19 cellular contexts compared by ENCODE assay signal in genomic region chr5:68499952-68500351, GRCh38.
A peak's percentile ranks its signal among the peaks of the same experiment; 100 is the strongest.
DNase-seq lines count a peak whose midpoint lies in the region; ATAC-seq and TF ChIP-seq lines count a peak whose summit lies in the region.
"Had no signal": no experiment of that assay in that cellular context is flagged by ENCODE, and none has a peak within 500 bp of the region (broad histone marks: within the 10 kb centered on the region; RNA-seq: fewer than 3 reads in every experiment).

No MANE protein-coding gene starts in this region.

- H3K56ac ChIP-seq in IMR-90 (ENCODE audit: extremely low read depth, insufficient read depth, low read length): no peak overlapping the region

- dilution Hi-C loops in IMR-90 (cut with HindIII; ENCODE audit: low sequenced_read_pairs, unreplicated experiment): no loop called here

- intact Hi-C loops in IMR-90 (cut with micrococcal nuclease): loop anchor here (2.0 kb wide), 1 partner anchor 63 kb away; no protein-coding TSS in a partner anchor

- H4K8ac ChIP-seq in IMR-90 (ENCODE audit: low read depth in 2 of 2, low read length in 2 of 2) (0 out of 4 replicates have a peak overlapping the region, but pooled peaks have one; percentile 18 to 38), mesenchymal stem cell (ENCODE audit: low read length) (no peak overlapping the region)

- H2BK12ac ChIP-seq in mesenchymal stem cell (ENCODE audit: low read length in 2 of 2): no peak overlapping the region

- no CpG with 5 or more reads among the region's 2 CpGs for WGBS in IMR-90 (ENCODE audit: extremely low coverage in 2 of 2, insufficient read length in 1 of 2), 2 experiments
- 69% methylated on average over 1 of the region's 2 CpGs for WGBS in mesenchymal stem cell
- 37 to 42% methylated on average over 2 of the region's 2 CpGs for WGBS in tibial nerve, 2 donors

- H2BK15ac ChIP-seq in IMR-90 (ENCODE audit: low read depth, low read length) (no peak overlapping the region; the same call in 2 of the 3 replicates), mesenchymal stem cell (ENCODE audit: low read depth, poor library complexity, severe bottlenecking) (no peak overlapping the region)

- H2BK20ac ChIP-seq in IMR-90 (ENCODE audit: low read depth, low read length): peak overlapping the region; percentile 87

- H3K4me2 ChIP-seq in IMR-90 (ENCODE audit: low read depth, low read length) (peak overlapping the region; percentile 45; the same call in 1 of the 2 replicates), mesenchymal stem cell (ENCODE audit: low read length, poor library complexity, severe bottlenecking) (no peak overlapping the region)

- H3K4me1 ChIP-seq in IMR-90 (ENCODE audit: control insufficient read depth, insufficient read depth, low read length): peaks cover 6% of the 10 kb centered on the region; the same call in 1 of the 2 replicates
- no peaks in the 10 kb centered on the region for H3K4me1 ChIP-seq in mesenchymal stem cell (ENCODE audit: control insufficient read depth, insufficient read depth, low read depth, low read length)
- peaks cover 0 to 4% (median 0%) of the 10 kb centered on the region in 4 donors for H3K4me1 ChIP-seq in tibial nerve
- H3K4me1 ChIP-seq: heart right ventricle, prostate gland had no signal

- no peak overlapping the region for H2AFZ ChIP-seq in IMR-90 (replicated peaks; ENCODE audit: low read length, poor library complexity)
- H2AFZ ChIP-seq in mesenchymal stem cell (ENCODE audit: low read depth, low read length): no peak overlapping the region

- H2AK5ac ChIP-seq in IMR-90 (ENCODE audit: low read depth, low read length) (no peak overlapping the region), mesenchymal stem cell (ENCODE audit: low read length, severe bottlenecking) (no peak overlapping the region)

- no peak overlapping the region for H3K4me3 ChIP-seq in AG09309 (ENCODE audit: control insufficient read depth, low read depth, low read length)
- no peak overlapping the region for H3K4me3 ChIP-seq in IMR-90 (ENCODE audit: insufficient read depth, low read depth, low read length)
- H3K4me3 ChIP-seq in astrocyte of the spinal cord (ENCODE audit: low read depth, low read length): no peak overlapping the region
- H3K4me3 ChIP-seq in mesenchymal stem cell (ENCODE audit: insufficient read depth in 1 of 2, low read depth in 1 of 2, low read length in 2 of 2): no peak overlapping the region
- no peak overlapping the region for H3K4me3 ChIP-seq in tibial nerve
- H3K4me3 ChIP-seq: heart right ventricle, prostate gland had no signal

- H3K9ac ChIP-seq in IMR-90 (ENCODE audit: low read depth, low read length) (no peak overlapping the region), mesenchymal stem cell (ENCODE audit: low read length) (peak overlapping the region; percentile 6)

- peak overlapping the region; percentile 48; the same call in 1 of the 2 replicates for H4K5ac ChIP-seq in IMR-90 (ENCODE audit: low read depth, low read length)

- H3K79me1 ChIP-seq in IMR-90 (ENCODE audit: low read depth in 1 of 2, low read length in 2 of 2) (no peaks in the 10 kb centered on the region), mesenchymal stem cell (replicated peaks; ENCODE audit: low read length, poor library complexity, severe bottlenecking) (no peaks in the 10 kb centered on the region)

- H3K9me3 ChIP-seq in IMR-90 (ENCODE audit: control insufficient read depth, insufficient read depth, low read length): peaks cover 5% of the 10 kb centered on the region
- H3K9me3 ChIP-seq in mesenchymal stem cell (ENCODE audit: control insufficient read depth, low read length): peaks cover 3% of the 10 kb centered on the region
- H3K9me3 ChIP-seq in tibial nerve: peaks cover 0 to 22% (median 0%) of the 10 kb centered on the region in 4 donors
- H3K9me3 ChIP-seq: prostate gland had no signal

- H2AK9ac ChIP-seq in IMR-90 (replicated peaks; ENCODE audit: low read depth, low read length, poor library complexity): no peak overlapping the region

- H3K18ac ChIP-seq in IMR-90 (ENCODE audit: low read depth, low read length): peak overlapping the region; percentile 72; the same call in 1 of the 2 replicates
- no peak overlapping the region for H3K18ac ChIP-seq in mesenchymal stem cell (ENCODE audit: low read depth in 1 of 2, low read length in 2 of 2)

- peak; percentile 70 for ATAC-seq in IMR-90 (ENCODE audit: low read depth)
- ATAC-seq in GM21528 (IDR thresholded peaks at IDR 0.05; ENCODE audit: low FRiP score, unreplicated experiment): no peak
- no peak for ATAC-seq in GM21717 (IDR thresholded peaks at IDR 0.05; ENCODE audit: unreplicated experiment)
- ATAC-seq: activated CD4-positive, alpha-beta T cell treated with anti-CD3 and anti-CD28 coated beads for 36 hours; activated T-cell treated with anti-CD3 and anti-CD28 coated beads, Interleukin-2, amount 50 U/mL, for 4 hours; heart right ventricle had no signal

- in situ Hi-C loops in IMR-90 (cut with MboI; ENCODE audit: low sequenced_read_pairs): no loop called here
- in situ Hi-C loops in astrocyte of the spinal cord (cut with HindIII; ENCODE audit: low sequenced_read_pairs): no loop called here

- H3K14ac ChIP-seq in IMR-90 (replicated peaks; ENCODE audit: low read depth, low read length): no peak overlapping the region
- H3K14ac ChIP-seq in mesenchymal stem cell (ENCODE audit: low read length in 2 of 2): no peak overlapping the region

- peak; percentile 44 for DNase-seq in AG09309 (ENCODE audit: low read depth)
- DNase-seq in IMR-90: peak; percentile 81
- peak; percentile 5 for DNase-seq in astrocyte of the spinal cord (ENCODE audit: low read depth, low spot score)
- DNase-seq in mesenchymal stem cell: no peak
- DNase-seq in tibial nerve (ENCODE audit: low spot score in 2 of 2): no peak
- DNase-seq in SW480 (ENCODE audit: low spot score): no peak
- DNase-seq: activated CD4-positive, alpha-beta T cell treated with anti-CD3 and anti-CD28 coated beads for 36 hours; activated naive CD4-positive, alpha-beta T cell; activated T-cell treated with anti-CD3 and anti-CD28 coated beads, Interleukin-2, amount 50 U/mL, for 4 hours; amygdala; CD4-positive, CD25-positive, alpha-beta regulatory T cell; heart right ventricle; MV-4-11; NCI-H146; NCI-H510A treated with DMSO at 0.1 percent for 48 hours; stimulated activated CD8-positive, alpha-beta memory T cell treated with anti-CD3 and anti-CD28 coated beads, Interleukin-4, amount 100 ng/mL, for 48 hours had no signal

- H4K20me1 ChIP-seq in IMR-90 (ENCODE audit: insufficient read depth, low read length): no peaks in the 10 kb centered on the region

- no peak for TF ChIP-seq EP300 in tibial nerve (IDR thresholded peaks at IDR 0.05)

- POLR2A ChIA-PET in IMR-90 (lab: Charles Lee; ENCODE audit: unreplicated experiment): no interaction called here

- H2BK5ac ChIP-seq in IMR-90 (ENCODE audit: low read depth, low read length, poor library complexity, severe bottlenecking): peak overlapping the region; percentile 78
- H2BK5ac ChIP-seq in mesenchymal stem cell (ENCODE audit: low read depth, low read length, poor library complexity, severe bottlenecking): no peak overlapping the region

- TF ChIP-seq POLR2A in IMR-90 (IDR thresholded peaks at IDR 0.05; ENCODE audit: low read depth, low read length) (no peak), tibial nerve (IDR thresholded peaks at IDR 0.05) (no peak)

- peak overlapping the region; percentile 80 for H2BK120ac ChIP-seq in IMR-90 (ENCODE audit: low read depth, low read length)
- no peak overlapping the region for H2BK120ac ChIP-seq in mesenchymal stem cell (ENCODE audit: low read depth, low read length)

- no peak overlapping the region for H3K23ac ChIP-seq in IMR-90 (ENCODE audit: low read depth, low read length)
- H3K23ac ChIP-seq in mesenchymal stem cell (ENCODE audit: low read length in 2 of 2): no peak overlapping the region

- H3K36me3 ChIP-seq in IMR-90 (ENCODE audit: control insufficient read depth, insufficient read depth, low read length): no peaks in the 10 kb centered on the region
- H3K36me3 ChIP-seq in mesenchymal stem cell (ENCODE audit: control insufficient read depth in 1 of 2, insufficient read depth in 2 of 2, low read depth in 1 of 2, low read length in 2 of 2): no peaks in the 10 kb centered on the region
- H3K36me3 ChIP-seq in tibial nerve: no peaks in the 10 kb centered on the region
- H3K36me3 ChIP-seq: heart right ventricle, prostate gland had no signal

- H3K27ac ChIP-seq in IMR-90 (ENCODE audit: insufficient read depth, low read length) (peak overlapping the region; percentile 9; the same call in 1 of the 2 replicates), mesenchymal stem cell (ENCODE audit: low read length, poor library complexity, severe bottlenecking) (no peak overlapping the region), tibial nerve (no peak overlapping the region)
- H3K27ac ChIP-seq: heart right ventricle, prostate gland had no signal

- CTCF ChIA-PET in IMR-90 (lab: Yijun Ruan, JAX): interaction anchor here (0.6 to 0.7 kb wide), 2 partner anchors 11 to 43 kb away, joined by 7 to 8 read pairs; no protein-coding TSS in a partner anchor

- H3K9me1 ChIP-seq in IMR-90 (ENCODE audit: insufficient read depth, low read length): no peaks in the 10 kb centered on the region

- H3K4ac ChIP-seq in IMR-90 (ENCODE audit: low read depth, low read length): no peak overlapping the region
- no peak overlapping the region for H3K4ac ChIP-seq in mesenchymal stem cell (ENCODE audit: low read depth in 1 of 2, low read length in 2 of 2)

- TF ChIP-seq RAD21 in IMR-90 (IDR thresholded peaks at IDR 0.05; ENCODE audit: low read length): no peak

- no peak overlapping the region for H4K91ac ChIP-seq in IMR-90 (ENCODE audit: insufficient read depth, low read depth, low read length)
- no peak overlapping the region for H4K91ac ChIP-seq in mesenchymal stem cell (ENCODE audit: low read length)

- no TSS peak for BruUV-seq in IMR-90 (replicated peaks; lab: Mats Ljungman, UMichigan)

- TF ChIP-seq CTCF in AG09309 (IDR thresholded peaks at IDR 0.05; ENCODE audit: control insufficient read depth, insufficient read depth, low read depth, low read length, missing control alignments): no peak
- TF ChIP-seq CTCF in IMR-90 (conservative IDR thresholded peaks at IDR 0.05; ENCODE audit: low read depth, low read length): no peak
- TF ChIP-seq CTCF in astrocyte of the spinal cord (IDR thresholded peaks at IDR 0.05; ENCODE audit: low read depth, low read length): no peak
- no peak for TF ChIP-seq CTCF in tibial nerve (IDR thresholded peaks at IDR 0.05)

- H3K27me3 ChIP-seq in IMR-90 (ENCODE audit: control insufficient read depth, insufficient read depth, low read length): no peaks in the 10 kb centered on the region
- H3K27me3 ChIP-seq in mesenchymal stem cell (ENCODE audit: control insufficient read depth in 1 of 2, insufficient read depth in 1 of 2, low read length in 2 of 2): no peaks in the 10 kb centered on the region
- H3K27me3 ChIP-seq in tibial nerve: no peaks in the 10 kb centered on the region
- H3K27me3 ChIP-seq: heart right ventricle had no signal

TF ChIP-seq in IMR-90, 13 proteins besides CTCF, POLR2A, EP300 and RAD21 (continues in another document):
- TF ChIP-seq SMC3 (IDR thresholded peaks at IDR 0.05; ENCODE audit: low read depth, low read length) (no peak), MXI1 (IDR thresholded peaks at IDR 0.05; ENCODE audit: borderline replicate concordance, low read depth, low read length) (no peak), NFE2L2 (IDR thresholded peaks at IDR 0.05; ENCODE audit: low read depth, low read length) (no peak)

Comparison
In these comparisons a context has a peak if more than half of its experiments do, and no peak if none do; other contexts are left out.
1. DNase-seq: peak in AG09309 (single experiment), IMR-90 (single experiment) and astrocyte of the spinal cord (single experiment); none in mesenchymal stem cell (single experiment), tibial nerve (0 of 2) and SW480 (single experiment).